Comparison of ENCODE assay signal across 11 cellular contexts in genomic region chrX:106170318-106170717, GRCh38. TPM values are rescaled to one million over a fixed set of nuclear protein-coding genes. Genes with fewer than 3 reads are reported as not detected.
DNase-seq lines count a peak whose midpoint lies in the region; ATAC-seq and TF ChIP-seq lines count a peak whose summit lies in the region.
"Had no signal": no experiment of that assay in that cellular context is flagged by ENCODE, and none has a peak within 500 bp of the region (broad histone marks: within the 10 kb centered on the region; RNA-seq: fewer than 3 reads in every experiment).

No MANE protein-coding gene starts in this region.

- H3K9me3 ChIP-seq in Peyer's patch = no peaks in the 10 kb centered on the region
- H3K9me3 ChIP-seq: tibial artery had no signal

- peak; percentile 18 for DNase-seq in DMS 273 (lab: John Stamatoyannopoulos, UW; ENCODE audit: unreplicated experiment)
- no peak for DNase-seq in DMS 273 treated with DMSO at 0.1 percent for 48 hours (lab: John Stamatoyannopoulos, UW)
- no peak for DNase-seq in Peyer's patch
- DNase-seq in fibroblast of villous mesenchyme (ENCODE audit: low read depth) = peak; percentile 25
- peak; percentile 3 for DNase-seq in retina
- no peak for DNase-seq in activated CD8-positive, alpha-beta memory T cell treated with anti-CD3 and anti-CD28 coated beads, Interleukin-2, amount 50 U/mL, for 4 hours
- no peak for DNase-seq in central memory CD4-positive, alpha-beta T cell
- DNase-seq in activated T-cell treated with anti-CD3 and anti-CD28 coated beads, Interleukin-2, amount 50 U/mL, for 4 hours = no peak
- DNase-seq: 8988T, NCI-H774, tibial artery had no signal

- H3K27ac ChIP-seq in Peyer's patch = no peak overlapping the region
- H3K27ac ChIP-seq: tibial artery had no signal

- no peaks in the 10 kb centered on the region for H3K9me3 Mint-ChIP-seq in activated T-cell treated with anti-CD3 and anti-CD28 coated beads, Interleukin-2, amount 50 U/mL, for 4 hours

- H3K4me1 ChIP-seq in Peyer's patch = no peaks in the 10 kb centered on the region
- H3K4me1 ChIP-seq: tibial artery had no signal

- no peak for TF ChIP-seq POLR2A in Peyer's patch (IDR thresholded peaks at IDR 0.05)

- no peak overlapping the region for H3K4me3 ChIP-seq in Peyer's patch
- H3K4me3 ChIP-seq in fibroblast of villous mesenchyme (ENCODE audit: low read depth, low read length) = no peak overlapping the region
- H3K4me3 ChIP-seq: tibial artery had no signal

- no peaks in the 10 kb centered on the region for H3K27me3 Mint-ChIP-seq in activated T-cell treated with anti-CD3 and anti-CD28 coated beads, Interleukin-2, amount 50 U/mL, for 4 hours (ENCODE audit: low read depth)

- ATAC-seq in activated T-cell treated with anti-CD3 and anti-CD28 coated beads, Interleukin-2, amount 50 U/mL, for 4 hours = no peak

- no peaks in the 10 kb centered on the region for H3K4me1 Mint-ChIP-seq in activated T-cell treated with anti-CD3 and anti-CD28 coated beads, Interleukin-2, amount 50 U/mL, for 4 hours (ENCODE audit: low read depth)

- H3K4me3 Mint-ChIP-seq in activated T-cell treated with anti-CD3 and anti-CD28 coated beads, Interleukin-2, amount 50 U/mL, for 4 hours = no peak overlapping the region

- TF ChIP-seq CTCF in Peyer's patch (IDR thresholded peaks at IDR 0.05) (peak in 4 of 6 experiments; percentile 16 to 35 (median 28)), fibroblast of villous mesenchyme (IDR thresholded peaks at IDR 0.05; ENCODE audit: insufficient read depth, low read depth, low read length) (peak; percentile 49)

- no peaks in the 10 kb centered on the region for H3K36me3 ChIP-seq in Peyer's patch
- H3K36me3 ChIP-seq: tibial artery had no signal

- H3K36me3 Mint-ChIP-seq in activated T-cell treated with anti-CD3 and anti-CD28 coated beads, Interleukin-2, amount 50 U/mL, for 4 hours (ENCODE audit: insufficient read depth) = no peaks in the 10 kb centered on the region

- no peaks in the 10 kb centered on the region for H3K27me3 ChIP-seq in Peyer's patch
- H3K27me3 ChIP-seq: tibial artery had no signal

RNA-seq across cellular contexts. Expression of gene PWWP3B, which starts 2.2 kb away (rescaled TPM):
- under 1 TPM in 1 of 4 donors, not detected in 3; 0.35 TPM for total RNA-seq in Peyer's patch
- 4.5 and 5.2 TPM in 2 replicates for total RNA-seq in fibroblast of villous mesenchyme
- total RNA-seq in activated T-cell treated with anti-CD3 and anti-CD28 coated beads, Interleukin-2, amount 50 U/mL, for 4 hours = under 1 TPM in 1 of 3 donors, not detected in 2; 0.05 TPM

Comparison
In these comparisons a context has a peak if more than half of its experiments do, and no peak if none do; other contexts are left out.
1. DNase-seq: peak in DMS 273 (single experiment), fibroblast of villous mesenchyme (single experiment) and retina (single experiment); none in DMS 273 treated with DMSO at 0.1 percent for 48 hours (single experiment), Peyer's patch (0 of 3), activated CD8-positive, alpha-beta memory T cell treated with anti-CD3 and anti-CD28 coated beads, Interleukin-2, amount 50 U/mL, for 4 hours (single experiment), central memory CD4-positive, alpha-beta T cell (single experiment) and activated T-cell treated with anti-CD3 and anti-CD28 coated beads, Interleukin-2, amount 50 U/mL, for 4 hours (single experiment).